In genomic region chr6:167919349-167919748, GRCh38 we compare ENCODE assay signal across 18 cellular contexts.
DNase-seq lines count a peak whose midpoint lies in the region; ATAC-seq, FAIRE-seq and TF ChIP-seq lines count a peak whose summit lies in the region.
"Had no signal": no experiment of that assay in that cellular context is flagged by ENCODE, and none has a peak within 500 bp of the region (broad histone marks: within the 10 kb centered on the region; RNA-seq: fewer than 3 reads in every experiment).

No MANE protein-coding gene starts in this region.

- no peak for TF ChIP-seq POLR2A in HepG2 (IDR thresholded peaks at IDR 0.05; ENCODE audit: insufficient read depth in 1 of 2, low read depth in 2 of 2, low read length in 2 of 2)
- no peak for TF ChIP-seq POLR2A in right lobe of liver (IDR thresholded peaks at IDR 0.05)

- DNase-seq in HepG2 (ENCODE audit: low spot score) (no peak), right lobe of liver (no peak), trophoblast cell (no peak), sciatic nerve (ENCODE audit: low spot score) (no peak), HPDE6-E6E7 (ENCODE audit: extremely low spot score) (no peak), NCI-H82 (lab: John Stamatoyannopoulos, UW) (no peak)
- no peak for DNase-seq in activated CD4-positive, alpha-beta T cell treated with anti-CD3 and anti-CD28 coated beads, Interleukin-2, amount 50 U/mL, for 48 hours
- DNase-seq: ACHN; BE2C; Caco-2; CD8-positive, alpha-beta T cell; DND-41; GDM1; GOT3; H9 had no signal

- H3K36me3 ChIP-seq in HepG2 (replicated peaks in 1 of 2; ENCODE audit: control insufficient read depth in 1 of 2, insufficient read depth in 2 of 2, low read length in 2 of 2): peaks cover 38 to 79% of the 10 kb centered on the region in 2 experiments
- peaks cover 5 to 73% (median 28%) of the 10 kb centered on the region in 4 donors for H3K36me3 ChIP-seq in right lobe of liver
- H3K36me3 ChIP-seq in trophoblast cell (ENCODE audit: control insufficient read depth in 1 of 2, insufficient read depth in 2 of 2, low read length in 2 of 2): peaks cover 31 to 54% of the 10 kb centered on the region in 2 experiments

- H3K79me1 ChIP-seq in trophoblast cell (ENCODE audit: low read length): no peaks in the 10 kb centered on the region

- no peaks in the 10 kb centered on the region; the same call in 1 of the 2 replicates for H4K20me1 ChIP-seq in HepG2 (ENCODE audit: insufficient read depth, low read length)

- H3K27ac ChIP-seq in HepG2 (ENCODE audit: extremely low read length, insufficient read depth, low read length) (no peak overlapping the region), right lobe of liver (no peak overlapping the region), trophoblast cell (ENCODE audit: low read depth, low read length) (no peak overlapping the region)
- H3K27ac ChIP-seq: C4-2B had no signal

- no peaks in the 10 kb centered on the region for H3K9me3 ChIP-seq in HepG2 (ENCODE audit: low read length)
- no peaks in the 10 kb centered on the region for H3K9me3 ChIP-seq in right lobe of liver
- peaks cover 4% of the 10 kb centered on the region for H3K9me3 ChIP-seq in trophoblast cell (ENCODE audit: insufficient read depth, low read depth, low read length)
- H3K9me3 ChIP-seq: BE2C, Caco-2 had no signal

- no peak overlapping the region for H3K4me3 ChIP-seq in HepG2 (replicated peaks in 1 of 3; ENCODE audit: insufficient read depth in 1 of 3, low read depth in 2 of 3, low read length in 3 of 3)
- no peak overlapping the region for H3K4me3 ChIP-seq in right lobe of liver
- no peak overlapping the region for H3K4me3 ChIP-seq in trophoblast cell (ENCODE audit: low read depth, low read length)

- no peak overlapping the region for H2BK12ac ChIP-seq in trophoblast cell (ENCODE audit: low read length)

- ATAC-seq in HepG2 (peak; percentile 21; the same call in 2 of the 3 replicates), right lobe of liver (no peak), sciatic nerve (peak; percentile 23)
- ATAC-seq: CD8-positive, alpha-beta T cell had no signal

- no TSS peak for BruUV-seq in HepG2 (replicated peaks; lab: Mats Ljungman, UMichigan)

- H3K23ac ChIP-seq in trophoblast cell (ENCODE audit: low read length): no peak overlapping the region

- no peak for FAIRE-seq in HepG2 (lab: Jason Lieb, UNC)
- FAIRE-seq: GM12892, GM19239 had no signal

- H3K9ac ChIP-seq in HepG2 (ENCODE audit: insufficient read depth, low read depth, low read length) (no peak overlapping the region), trophoblast cell (ENCODE audit: low read length) (peak overlapping the region; percentile 47)

- H3K4ac ChIP-seq in trophoblast cell (ENCODE audit: low read depth, low read length): no peak overlapping the region

- CTCF ChIA-PET in HepG2 (lab: Yijun Ruan, JAX; ENCODE audit: low intra/inter-chr PET ratio, low total read pairs): no interaction called here

- in situ Hi-C loops in HepG2 (cut with HindIII; ENCODE audit: extremely low pct_ligation_motif_present, low pct_unique_long_range_greater_than_20kb): no loop called here

- H2AK5ac ChIP-seq in trophoblast cell (ENCODE audit: low read length): no peak overlapping the region

- TF ChIP-seq CTCF in HepG2 (CRISPR knock-in tag; IDR thresholded peaks at IDR 0.05): no peak
- TF ChIP-seq CTCF in right lobe of liver (IDR thresholded peaks at IDR 0.05): no peak

- 97% methylated on average over 3 of the region's 3 CpGs for WGBS in HepG2 (ENCODE audit: low lambda C conversion rate)
- WGBS in right lobe of liver (ENCODE audit: insufficient coverage, low coverage, low lambda C conversion rate, missing lambda C conversion rate): 68% methylated on average over 2 of the region's 3 CpGs
- WGBS in trophoblast cell (ENCODE audit: extremely low coverage, insufficient coverage, insufficient read length): no CpG with 5 or more reads among the region's 3 CpGs

- H3K79me2 ChIP-seq in HepG2 (ENCODE audit: insufficient read depth, low read length) (no peaks in the 10 kb centered on the region), trophoblast cell (ENCODE audit: control insufficient read depth, insufficient read depth, low read length, poor library complexity) (no peaks in the 10 kb centered on the region)

- intact Hi-C loops in HepG2 (cut with micrococcal nuclease; ENCODE audit: unreplicated experiment): no loop called here
- intact Hi-C loops in right lobe of liver (cut with DNase I): no loop called here
- intact Hi-C loops in sciatic nerve (cut with DNase I): no loop called here

- H4K12ac ChIP-seq in trophoblast cell (ENCODE audit: low read depth, low read length): no peak overlapping the region

- TF ChIP-seq EP300 in HepG2 (IDR thresholded peaks at IDR 0.05; ENCODE audit: low read depth in 2 of 2, low read length in 2 of 2): no peak
- no peak for TF ChIP-seq EP300 in HepG2 (CRISPR knock-in tag; IDR thresholded peaks at IDR 0.05; ENCODE audit: borderline replicate concordance)

- no peak for TF ChIP-seq RAD21 in HepG2 (CRISPR knock-in tag; IDR thresholded peaks at IDR 0.05)

- no peak overlapping the region for H2BK5ac ChIP-seq in trophoblast cell (ENCODE audit: low read depth, low read length, poor library complexity)

- H3K4me1 ChIP-seq in HepG2 (ENCODE audit: insufficient read depth, low read length) (no peaks in the 10 kb centered on the region), right lobe of liver (no peaks in the 10 kb centered on the region), trophoblast cell (ENCODE audit: control insufficient read depth in 1 of 2, insufficient read depth in 2 of 2, low read length in 2 of 2) (peaks cover 2% of the 10 kb centered on the region in 2 experiments)
- H3K4me1 ChIP-seq: BE2C, Caco-2 had no signal

- H3K4me2 ChIP-seq in HepG2 (ENCODE audit: low read depth, low read length): no peak overlapping the region
- no peak overlapping the region for H3K4me2 ChIP-seq in trophoblast cell (ENCODE audit: low read length)

- H3K27me3 ChIP-seq in HepG2 (ENCODE audit: control insufficient read depth in 1 of 2, insufficient read depth in 2 of 2, low read length in 2 of 2): no peaks in the 10 kb centered on the region
- H3K27me3 ChIP-seq in right lobe of liver: no peaks in the 10 kb centered on the region
- H3K27me3 ChIP-seq in trophoblast cell (ENCODE audit: insufficient read depth, low read length): no peaks in the 10 kb centered on the region
- H3K27me3 ChIP-seq: BE2C had no signal

- no peak overlapping the region for H2BK120ac ChIP-seq in trophoblast cell (ENCODE audit: insufficient read depth, low read length, poor library complexity)

- H2AFZ ChIP-seq in HepG2 (ENCODE audit: low read length): no peak overlapping the region
- no peak overlapping the region for H2AFZ ChIP-seq in trophoblast cell (ENCODE audit: insufficient read depth, low read length, poor library complexity)

- no peak overlapping the region for H3K14ac ChIP-seq in trophoblast cell (ENCODE audit: low read length)

- POLR2A ChIA-PET in HepG2 (lab: Yijun Ruan, JAX): no interaction called here

- no peak overlapping the region for H4K91ac ChIP-seq in trophoblast cell (ENCODE audit: low read depth, low read length)

- H4K8ac ChIP-seq in trophoblast cell (ENCODE audit: low read depth, low read length): no peak overlapping the region

- no peak overlapping the region for H3K18ac ChIP-seq in trophoblast cell (ENCODE audit: low read length)

TF ChIP-seq in HepG2, 621 proteins besides CTCF, POLR2A, EP300 and RAD21:
- peak; percentile 62; the same call in 1 of the 2 replicates for TF ChIP-seq ZNF629 (CRISPR knock-in tag; conservative IDR thresholded peaks at IDR 0.05)
- TF ChIP-seq EHMT2 (IDR thresholded peaks at IDR 0.05; ENCODE audit: borderline replicate concordance, low read depth, low read length): no peak

Comparison
In these comparisons a context has a peak if more than half of its experiments do, and no peak if none do; other contexts are left out.
1. ATAC-seq: peak in HepG2 (single experiment) and sciatic nerve (single experiment); none in right lobe of liver (0 of 4).